Comparison of ENCODE assay signal across 1 cellular context in genomic region chr2:73828818-73829570, GRCh38.
TF ChIP-seq lines count a peak whose summit lies in the region.

STAMBP (plus strand) TSS chr2:73828961; CDS start chr2:73830857, 1,896 bp downstream.

TF ChIP-seq in HepG2, 621 proteins besides CTCF, POLR2A, EP300 and RAD21 (continued from another document and continues in another):
- TF ChIP-seq SKIL (CRISPR knock-in tag; IDR thresholded peaks at IDR 0.05; ENCODE audit: borderline replicate concordance), result no peak
- TF ChIP-seq MED13 (CRISPR knock-in tag; IDR thresholded peaks at IDR 0.05), result 0 out of 2 replicates have a peak, but pooled peaks have one; percentile 46
- TF ChIP-seq PRDM15 (CRISPR knock-in tag; IDR thresholded peaks at IDR 0.05), result no peak
- TF ChIP-seq ZNF720 (CRISPR knock-in tag; IDR thresholded peaks at IDR 0.05), result no peak
- no peak for TF ChIP-seq MTF1 (CRISPR knock-in tag; IDR thresholded peaks at IDR 0.05)
- TF ChIP-seq ZNF878 (CRISPR knock-in tag; IDR thresholded peaks at IDR 0.05), result no peak
- peak; percentile 96 for TF ChIP-seq SAP130 (CRISPR knock-in tag; IDR thresholded peaks at IDR 0.05; ENCODE audit: low read depth)
- peak; percentile 79; the same call in 1 of the 2 replicates for TF ChIP-seq ZNF768 (CRISPR knock-in tag; IDR thresholded peaks at IDR 0.05)
- peak; percentile 69; the same call in 1 of the 2 replicates for TF ChIP-seq HNF1B (CRISPR knock-in tag; IDR thresholded peaks at IDR 0.05)
- TF ChIP-seq ZNF280D (CRISPR knock-in tag; IDR thresholded peaks at IDR 0.05), result peak; percentile 76; the same call in 1 of the 2 replicates
- no peak for TF ChIP-seq RERE (CRISPR knock-in tag; IDR thresholded peaks at IDR 0.05; ENCODE audit: low read depth)
- no peak for TF ChIP-seq REST (IDR thresholded peaks at IDR 0.05; ENCODE audit: borderline replicate concordance in 1 of 2, low read depth in 1 of 2, low read length in 2 of 2)
- TF ChIP-seq ZNF891 (CRISPR knock-in tag; IDR thresholded peaks at IDR 0.05), result no peak
- peak; percentile 22; the same call in 1 of the 2 replicates for TF ChIP-seq ZNF331 (CRISPR knock-in tag; IDR thresholded peaks at IDR 0.05)
- TF ChIP-seq HNF4A (CRISPR knock-in tag; IDR thresholded peaks at IDR 0.05), result no peak; the same call in 1 of the 2 replicates
- TF ChIP-seq ZUFSP (CRISPR knock-in tag; IDR thresholded peaks at IDR 0.05; ENCODE audit: borderline replicate concordance), result no peak
- peak; percentile 84; the same call in 1 of the 2 replicates for TF ChIP-seq ARHGAP35 (CRISPR knock-in tag; IDR thresholded peaks at IDR 0.05; ENCODE audit: borderline replicate concordance)
- TF ChIP-seq GZF1 (CRISPR knock-in tag; IDR thresholded peaks at IDR 0.05), result no peak
- no peak for TF ChIP-seq HMG20A (CRISPR knock-in tag; IDR thresholded peaks at IDR 0.05; ENCODE audit: borderline replicate concordance)
- 0 out of 2 replicates have a peak, but pooled peaks have one; percentile 44 for TF ChIP-seq ZFP62 (CRISPR knock-in tag; IDR thresholded peaks at IDR 0.05)
- no peak for TF ChIP-seq SOX13 (IDR thresholded peaks at IDR 0.05)
- TF ChIP-seq SOX13 (CRISPR knock-in tag; conservative IDR thresholded peaks at IDR 0.05 in 1 of 2, IDR thresholded peaks at IDR 0.05 in 1 of 2), result peak in 1 of 2 experiments; percentile 23; a peak in 1 of 4 replicates
- TF ChIP-seq HOMEZ (CRISPR knock-in tag; IDR thresholded peaks at IDR 0.05; ENCODE audit: low read depth), result peak; percentile 96
- TF ChIP-seq REXO4 (CRISPR knock-in tag; IDR thresholded peaks at IDR 0.05; ENCODE audit: borderline replicate concordance), result no peak
- TF ChIP-seq CHD4 (IDR thresholded peaks at IDR 0.05; ENCODE audit: borderline replicate concordance, low read length), result no peak
- TF ChIP-seq MAF1 (CRISPR knock-in tag; IDR thresholded peaks at IDR 0.05; ENCODE audit: borderline replicate concordance), result 0 out of 2 replicates have a peak, but pooled peaks have one; percentile 67
- TF ChIP-seq ZSCAN5A (CRISPR knock-in tag; IDR thresholded peaks at IDR 0.05; ENCODE audit: borderline replicate concordance), result no peak; the same call in 1 of the 2 replicates
